Comparison of ENCODE assay signal across 1 cellular context in the genomic region with DNA sequence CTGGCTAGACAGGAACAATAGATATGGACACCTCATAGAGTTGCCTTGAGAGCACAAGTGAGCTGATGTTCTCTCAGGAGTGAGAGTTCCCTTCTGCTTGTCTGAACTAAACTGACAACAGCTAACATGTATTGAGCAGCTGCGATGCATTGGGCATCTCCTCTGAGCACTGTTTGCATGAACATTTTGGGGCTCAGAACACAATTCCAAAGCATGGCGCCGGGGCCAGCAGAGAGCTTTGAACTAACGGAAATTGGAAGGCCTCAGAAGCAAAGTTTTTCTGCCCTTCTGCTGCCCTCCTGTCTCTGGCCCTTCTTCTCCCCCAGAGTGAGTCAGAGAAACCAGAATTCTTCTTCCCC.
TF ChIP-seq lines count a peak whose summit lies in the region.

No MANE protein-coding gene starts in this region.

TF ChIP-seq in HepG2, 621 proteins besides CTCF, POLR2A, EP300 and RAD21 (continued from another document):
- TF ChIP-seq MAZ (IDR thresholded peaks at IDR 0.05; ENCODE audit: borderline replicate concordance, low read depth, low read length) (no peak), MAZ (CRISPR knock-in tag; IDR thresholded peaks at IDR 0.05; ENCODE audit: low read depth) (0 out of 2 replicates have a peak, but pooled peaks have one; percentile 2), CHCHD3 (CRISPR knock-in tag; IDR thresholded peaks at IDR 0.05) (no peak), ZNF781 (CRISPR knock-in tag; IDR thresholded peaks at IDR 0.05; ENCODE audit: borderline replicate concordance, not compliant biosample characterization) (no peak), FOXA1 (IDR thresholded peaks at IDR 0.05) (no peak), FOXA1 (CRISPR knock-in tag; IDR thresholded peaks at IDR 0.05) (no peak), ZNF567 (CRISPR knock-in tag; IDR thresholded peaks at IDR 0.05; ENCODE audit: borderline replicate concordance) (no peak), BRD4 (CRISPR knock-in tag; IDR thresholded peaks at IDR 0.05) (no peak), REPIN1 (CRISPR knock-in tag; IDR thresholded peaks at IDR 0.05; ENCODE audit: borderline replicate concordance, low read depth) (0 out of 2 replicates have a peak, but pooled peaks have one; percentile 3), ZNF205 (CRISPR knock-in tag; IDR thresholded peaks at IDR 0.05) (no peak)
- TF ChIP-seq, protein P1, sequence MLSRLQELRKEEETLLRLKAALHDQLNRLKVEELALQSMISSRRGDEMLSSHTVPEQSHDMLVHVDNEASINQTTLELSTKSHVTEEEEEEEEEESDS (CRISPR knock-in tag; IDR thresholded peaks at IDR 0.05; ENCODE audit: borderline replicate concordance), result no peak
- TF ChIP-seq, protein P2, sequence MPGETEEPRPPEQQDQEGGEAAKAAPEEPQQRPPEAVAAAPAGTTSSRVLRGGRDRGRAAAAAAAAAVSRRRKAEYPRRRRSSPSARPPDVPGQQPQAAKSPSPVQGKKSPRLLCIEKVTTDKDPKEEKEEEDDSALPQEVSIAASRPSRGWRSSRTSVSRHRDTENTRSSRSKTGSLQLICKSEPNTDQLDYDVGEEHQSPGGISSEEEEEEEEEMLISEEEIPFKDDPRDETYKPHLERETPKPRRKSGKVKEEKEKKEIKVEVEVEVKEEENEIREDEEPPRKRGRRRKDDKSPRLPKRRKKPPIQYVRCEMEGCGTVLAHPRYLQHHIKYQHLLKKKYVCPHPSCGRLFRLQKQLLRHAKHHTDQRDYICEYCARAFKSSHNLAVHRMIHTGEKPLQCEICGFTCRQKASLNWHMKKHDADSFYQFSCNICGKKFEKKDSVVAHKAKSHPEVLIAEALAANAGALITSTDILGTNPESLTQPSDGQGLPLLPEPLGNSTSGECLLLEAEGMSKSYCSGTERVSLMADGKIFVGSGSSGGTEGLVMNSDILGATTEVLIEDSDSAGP (CRISPR knock-in tag; IDR thresholded peaks at IDR 0.05; ENCODE audit: borderline replicate concordance), result 0 out of 2 replicates have a peak, but pooled peaks have one; percentile 1
